Comparison of ENCODE assay signal across 13 cellular contexts in the genomic region with DNA sequence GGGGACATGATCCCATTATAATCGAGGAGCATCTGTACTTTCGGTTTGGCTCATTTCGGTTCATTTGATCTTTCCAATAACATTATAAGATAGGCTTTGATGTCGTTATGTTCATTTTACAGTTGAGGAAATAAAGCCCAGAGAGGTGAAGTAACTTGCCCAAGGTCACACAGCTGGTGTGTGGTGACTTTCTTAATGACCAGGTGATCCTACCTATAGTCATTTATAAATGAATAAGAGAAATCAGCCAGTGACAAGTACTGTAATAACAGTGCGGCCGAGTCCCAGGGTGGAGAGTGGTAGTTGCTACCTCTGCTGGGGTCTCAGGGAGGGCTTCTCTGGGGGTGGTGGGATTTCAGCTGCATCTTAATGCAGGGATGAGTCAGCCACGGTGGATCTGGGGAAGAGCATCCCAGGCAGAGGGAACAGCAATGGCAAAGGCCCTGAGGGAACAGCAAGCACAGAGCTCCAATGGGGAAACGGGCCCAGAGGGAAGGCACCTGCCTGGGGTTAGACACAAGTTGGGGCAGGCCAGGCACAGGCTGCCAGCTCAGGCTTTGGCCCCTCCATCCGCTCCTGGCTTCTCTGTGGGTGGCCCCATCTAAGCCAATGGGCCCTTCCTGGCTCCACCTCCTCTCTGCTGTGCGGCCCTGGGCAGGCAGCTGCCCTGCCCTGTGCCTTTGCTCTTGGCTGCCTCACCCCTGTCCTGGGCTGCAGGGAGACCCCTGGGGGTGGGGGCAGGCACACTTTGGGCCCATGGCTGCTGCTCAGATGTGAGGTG. TPM values are rescaled to one million over a fixed set of nuclear protein-coding genes. Genes with fewer than 3 reads are reported as not detected.
A peak's percentile ranks its signal among the peaks of the same experiment; 100 is the strongest.
DNase-seq lines count a peak whose midpoint lies in the region; ATAC-seq and TF ChIP-seq lines count a peak whose summit lies in the region.
"Had no signal": no experiment of that assay in that cellular context is flagged by ENCODE, and none has a peak within 500 bp of the region (broad histone marks: within the 10 kb centered on the region; RNA-seq: fewer than 3 reads in every experiment).

No MANE protein-coding gene starts in this region.

- H3F3A ChIP-seq in PC-3 (ENCODE audit: low read length, unreplicated experiment), result no peaks in the 10 kb centered on the region

- H3K27me3 Mint-ChIP-seq in CD14-positive monocyte (ENCODE audit: low read depth in 3 of 3) (peaks cover 28 to 40% (median 28%) of the 10 kb centered on the region in 3 donors), T-cell (peaks cover 16 to 61% of the 10 kb centered on the region in 2 donors)
- peaks cover 32 to 33% of the 10 kb centered on the region in 2 donors for H3K27me3 Mint-ChIP-seq in natural killer cell treated with Interleukin-12 subunit alpha and Interleukin-12 subunit beta and Interleukin-15 and Interleukin-18, amount 100 ng/mL, for 72 hours
- H3K27me3 Mint-ChIP-seq in activated T-helper 2 cell treated with anti-CD3 and anti-CD28 coated beads, Interferon-gamma antibody, Interleukin-2, Interleukin-4, amounts not matched to agents 10 μg/mL and 5 μg/mL and 100 μg/mL, durations not matched to agents 14 hours and 24 hours and 36 hours (ENCODE audit: low read depth), result peaks cover 40% of the 10 kb centered on the region

- H3K4me1 Mint-ChIP-seq in CD14-positive monocyte (peaks cover 10% of the 10 kb centered on the region), T-cell (peaks cover 29 to 41% (median 32%) of the 10 kb centered on the region in 3 donors)
- peaks cover 12 to 19% of the 10 kb centered on the region in 2 donors for H3K4me1 Mint-ChIP-seq in natural killer cell treated with Interleukin-12 subunit alpha and Interleukin-12 subunit beta and Interleukin-15 and Interleukin-18, amount 100 ng/mL, for 72 hours (ENCODE audit: low read depth in 2 of 2)
- H3K4me1 Mint-ChIP-seq in activated T-helper 2 cell treated with anti-CD3 and anti-CD28 coated beads, Interferon-gamma antibody, Interleukin-2, Interleukin-4, amounts not matched to agents 10 μg/mL and 5 μg/mL and 100 μg/mL, durations not matched to agents 14 hours and 24 hours and 36 hours (ENCODE audit: low read depth), result peaks cover 21% of the 10 kb centered on the region

- DNase-seq in CD14-positive monocyte (ENCODE audit: low spot score), result no peak
- no peak for DNase-seq in T-cell
- peak; percentile 56 for DNase-seq in natural killer cell treated with Interleukin-12 subunit alpha and Interleukin-12 subunit beta and Interleukin-15 and Interleukin-18, amount 100 ng/mL, for 72 hours (ENCODE audit: low spot score)
- DNase-seq in NOMO-1 treated with DMSO at 0.1 percent for 48 hours (lab: John Stamatoyannopoulos, UW; ENCODE audit: unreplicated experiment), result no peak
- no peak for DNase-seq in PC-3
- no peak for DNase-seq in activated T-helper 2 cell treated with anti-CD3 and anti-CD28 coated beads, Interferon-gamma antibody, Interleukin-2, Interleukin-4, amounts not matched to agents 10 μg/mL and 5 μg/mL and 100 μg/mL, durations not matched to agents 14 hours and 24 hours and 36 hours (ENCODE audit: low spot score)
- DNase-seq: activated CD4-positive, alpha-beta memory T cell treated with anti-CD3 and anti-CD28 coated beads for 36 hours; C1 segment of cervical spinal cord; Kasumi-1; lower lobe of right lung; NCI-H510A had no signal

- no peaks in the 10 kb centered on the region for H3K36me3 ChIP-seq in PC-3 (ENCODE audit: low read depth, low read length)
- H3K36me3 ChIP-seq: lower lobe of right lung had no signal

- no peaks in the 10 kb centered on the region for H3K4me1 ChIP-seq in PC-3 (ENCODE audit: insufficient read depth, low read length)

- H3K9me3 Mint-ChIP-seq in CD14-positive monocyte (peaks cover 0 to 9% (median 2%) of the 10 kb centered on the region in 7 donors), T-cell (no peaks in the 10 kb centered on the region)
- H3K9me3 Mint-ChIP-seq in natural killer cell treated with Interleukin-12 subunit alpha and Interleukin-12 subunit beta and Interleukin-15 and Interleukin-18, amount 100 ng/mL, for 72 hours, result no peaks in the 10 kb centered on the region
- H3K9me3 Mint-ChIP-seq in activated T-helper 2 cell treated with anti-CD3 and anti-CD28 coated beads, Interferon-gamma antibody, Interleukin-2, Interleukin-4, amounts not matched to agents 10 μg/mL and 5 μg/mL and 100 μg/mL, durations not matched to agents 14 hours and 24 hours and 36 hours, result no peaks in the 10 kb centered on the region
- H3K9me3 Mint-ChIP-seq: activated CD4-positive, alpha-beta memory T cell treated with anti-CD3 and anti-CD28 coated beads for 36 hours had no signal

- POLR2A ChIA-PET in T-cell (lab: Charles Lee), result no interaction called here
- POLR2A ChIA-PET in PC-3 (lab: Charles Lee; ENCODE audit: unreplicated experiment), result no interaction called here

- no TSS peak for BruUV-seq in PC-3 (replicated peaks; lab: Mats Ljungman, UMichigan)

- H3K79me2 ChIP-seq in PC-3 (ENCODE audit: low read length), result no peaks in the 10 kb centered on the region

- H3K9me2 ChIP-seq in PC-3 (replicated peaks; ENCODE audit: low read length), result no peaks in the 10 kb centered on the region

- no peak overlapping the region for H3K27ac ChIP-seq in PC-3 (ENCODE audit: low read length)

- TF ChIP-seq CTCF in CD14-positive monocyte (IDR thresholded peaks at IDR 0.05) (no peak), PC-3 (conservative IDR thresholded peaks at IDR 0.05; ENCODE audit: low read depth, low read length) (no peak)

- CTCF ChIA-PET in T-cell (lab: Charles Lee) (no interaction called here), PC-3 (lab: Charles Lee) (no interaction called here)

- H3K9ac ChIP-seq in PC-3 (ENCODE audit: low read length), result no peak overlapping the region

- ATAC-seq in T-cell (replicated peaks in 1 of 4) (no peak), esophagus mucosa (peak; percentile 10), HG02623 (IDR thresholded peaks at IDR 0.05; ENCODE audit: unreplicated experiment) (no peak), PC-3 (no peak)
- ATAC-seq in natural killer cell treated with Interleukin-12 subunit alpha and Interleukin-12 subunit beta and Interleukin-15 and Interleukin-18, amount 100 ng/mL, for 72 hours, result no peak

- no peaks in the 10 kb centered on the region for H3K9me3 ChIP-seq in PC-3 (ENCODE audit: low read length)
- H3K9me3 ChIP-seq: lower lobe of right lung had no signal

- H3K27me3 ChIP-seq in PC-3 (ENCODE audit: low read length), result no peaks in the 10 kb centered on the region

- H4K20me1 ChIP-seq in PC-3 (ENCODE audit: low read length), result no peaks in the 10 kb centered on the region

- intact Hi-C loops in CD14-positive monocyte (cut with micrococcal nuclease), result no loop called here
- intact Hi-C loops in PC-3 (cut with micrococcal nuclease), result no loop called here
- intact Hi-C loops in activated T-helper 2 cell treated with anti-CD3 and anti-CD28 coated beads, Interferon-gamma antibody, Interleukin-2, Interleukin-4, amounts not matched to agents 10 μg/mL and 5 μg/mL and 100 μg/mL, durations not matched to agents 14 hours and 24 hours and 36 hours (cut with micrococcal nuclease), result no loop called here

- no peak overlapping the region for H3K4me3 ChIP-seq in PC-3 (ENCODE audit: low read length)

- no peak overlapping the region for H3K4me2 ChIP-seq in PC-3 (ENCODE audit: low read length)

- H2AFZ ChIP-seq in PC-3 (ENCODE audit: low read length), result no peak overlapping the region

- peak overlapping the region; percentile 35 to 81 for H3K4me3 Mint-ChIP-seq in CD14-positive monocyte
- H3K4me3 Mint-ChIP-seq in T-cell, result peak overlapping the region; percentile 37 to 60 (median 59)
- peak overlapping the region; percentile 54 for H3K4me3 Mint-ChIP-seq in natural killer cell treated with Interleukin-12 subunit alpha and Interleukin-12 subunit beta and Interleukin-15 and Interleukin-18, amount 100 ng/mL, for 72 hours
- H3K4me3 Mint-ChIP-seq in activated T-helper 2 cell treated with anti-CD3 and anti-CD28 coated beads, Interferon-gamma antibody, Interleukin-2, Interleukin-4, amounts not matched to agents 10 μg/mL and 5 μg/mL and 100 μg/mL, durations not matched to agents 14 hours and 24 hours and 36 hours (ENCODE audit: low read depth), result no peak overlapping the region
- H3K4me3 Mint-ChIP-seq: activated CD4-positive, alpha-beta memory T cell treated with anti-CD3 and anti-CD28 coated beads for 36 hours had no signal

- H3K27ac Mint-ChIP-seq in CD14-positive monocyte, result no peak overlapping the region
- H3K27ac Mint-ChIP-seq in T-cell, result no peak overlapping the region
- H3K27ac Mint-ChIP-seq in natural killer cell treated with Interleukin-12 subunit alpha and Interleukin-12 subunit beta and Interleukin-15 and Interleukin-18, amount 100 ng/mL, for 72 hours, result no peak overlapping the region
- H3K27ac Mint-ChIP-seq in activated T-helper 2 cell treated with anti-CD3 and anti-CD28 coated beads, Interferon-gamma antibody, Interleukin-2, Interleukin-4, amounts not matched to agents 10 μg/mL and 5 μg/mL and 100 μg/mL, durations not matched to agents 14 hours and 24 hours and 36 hours, result no peak overlapping the region
- H3K27ac Mint-ChIP-seq: activated CD4-positive, alpha-beta memory T cell treated with anti-CD3 and anti-CD28 coated beads for 36 hours had no signal

- peaks cover 2 to 7% of the 10 kb centered on the region in 2 donors for H3K36me3 Mint-ChIP-seq in CD14-positive monocyte
- no peaks in the 10 kb centered on the region for H3K36me3 Mint-ChIP-seq in T-cell
- H3K36me3 Mint-ChIP-seq in natural killer cell treated with Interleukin-12 subunit alpha and Interleukin-12 subunit beta and Interleukin-15 and Interleukin-18, amount 100 ng/mL, for 72 hours, result no peaks in the 10 kb centered on the region
- H3K36me3 Mint-ChIP-seq in activated T-helper 2 cell treated with anti-CD3 and anti-CD28 coated beads, Interferon-gamma antibody, Interleukin-2, Interleukin-4, amounts not matched to agents 10 μg/mL and 5 μg/mL and 100 μg/mL, durations not matched to agents 14 hours and 24 hours and 36 hours (ENCODE audit: low read depth), result no peaks in the 10 kb centered on the region
- H3K36me3 Mint-ChIP-seq: activated CD4-positive, alpha-beta memory T cell treated with anti-CD3 and anti-CD28 coated beads for 36 hours had no signal

RNA-seq across cellular contexts. Expression of gene FBLN2, which starts 1.1 kb away (rescaled TPM):
- not detected for polyA plus RNA-seq in CD14-positive monocyte
- 1 to 10 TPM; 1.5 to 5.8 (median 2.8) TPM for total RNA-seq in T-cell
- total RNA-seq in esophagus mucosa, result 10.4 TPM
- total RNA-seq in natural killer cell treated with Interleukin-12 subunit alpha and Interleukin-12 subunit beta and Interleukin-15 and Interleukin-18, amount 100 ng/mL, for 72 hours, result not detected
- total RNA-seq in PC-3 (2014; rRNA removed), result 0.11 and 2.1 TPM in 2 replicates
- total RNA-seq in activated T-helper 2 cell treated with anti-CD3 and anti-CD28 coated beads, Interferon-gamma antibody, Interleukin-2, Interleukin-4, amounts not matched to agents 10 μg/mL and 5 μg/mL and 100 μg/mL, durations not matched to agents 14 hours and 24 hours and 36 hours, result not detected in 2 replicates
- total RNA-seq: activated CD4-positive, alpha-beta memory T cell treated with anti-CD3 and anti-CD28 coated beads for 36 hours had no signal
